In the genomic region with DNA sequence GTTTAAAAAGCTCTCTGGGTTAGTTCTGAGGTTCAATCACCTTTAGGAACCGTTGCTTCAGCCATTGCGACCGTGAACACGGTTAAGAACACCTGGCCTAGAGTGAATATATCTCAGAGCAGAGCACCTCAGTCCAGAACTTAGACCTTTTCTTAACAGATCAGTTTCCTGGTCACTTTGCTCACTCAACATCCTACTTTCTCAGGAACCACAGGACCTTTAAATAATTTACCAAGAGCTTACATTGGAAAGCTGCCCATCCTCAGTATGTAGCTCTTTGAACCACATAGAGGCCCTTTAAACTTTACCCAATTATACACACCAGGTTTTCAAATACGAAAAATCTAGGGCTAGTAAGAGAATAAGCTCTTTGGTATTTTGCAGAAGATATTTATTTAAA, we compare ENCODE assay signal across 1 cellular context.
TF ChIP-seq lines count a peak whose summit lies in the region.

No MANE protein-coding gene starts in this region.

TF ChIP-seq in SK-N-SH, 30 proteins besides CTCF, POLR2A, EP300 and RAD21 (continued from another document):
- TF ChIP-seq MXI1 (IDR thresholded peaks at IDR 0.05; ENCODE audit: low read depth, low read length) (no peak), MAX (IDR thresholded peaks at IDR 0.05; ENCODE audit: low read depth) (no peak), ZBTB33 (IDR thresholded peaks at IDR 0.05; ENCODE audit: borderline replicate concordance, low read depth) (no peak)
